ENCODE assay signal across 8 cellular contexts in the genomic region with DNA sequence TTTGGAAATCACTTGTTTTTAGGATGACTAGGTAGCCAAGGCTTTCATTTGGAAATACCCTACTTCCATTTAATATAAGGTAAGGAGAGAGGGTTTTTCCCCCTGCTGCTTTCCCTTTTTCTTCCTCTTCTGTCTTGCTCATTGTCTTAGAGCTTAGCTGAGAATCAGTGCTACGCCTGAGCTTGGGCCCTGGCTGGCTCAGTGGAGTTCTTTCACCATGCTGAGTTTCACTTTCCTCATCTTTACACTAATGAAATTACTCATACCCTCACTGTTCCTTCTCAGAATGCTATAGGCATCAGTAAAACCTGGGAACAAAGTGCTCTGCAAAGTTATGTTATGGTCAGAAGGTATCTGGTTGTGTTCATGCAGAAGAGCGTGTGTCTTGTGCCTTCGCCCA.
DNase-seq lines count a peak whose midpoint lies in the region; ATAC-seq and TF ChIP-seq lines count a peak whose summit lies in the region.
"Not testable (repeated sequence)": the region's sequence is repeated elsewhere in the genome, so short reads cannot be mapped to it uniquely, and the experiment has no call there.

No MANE protein-coding gene starts in this region.

- not testable (repeated sequence) for H3K27me3 Mint-ChIP-seq in HFFc6 (ENCODE audit: insufficient read depth); MCF 10A (ENCODE audit: insufficient read depth, unreplicated experiment)

- TF ChIP-seq CTCF in HFFc6 (IDR thresholded peaks at IDR 0.05); MCF 10A (IDR thresholded peaks at IDR 0.05; ENCODE audit: unreplicated experiment): not testable (repeated sequence)

- ATAC-seq in GM18868 (IDR thresholded peaks at IDR 0.05; ENCODE audit: unreplicated experiment) (peak; percentile 73), HG03432 (IDR thresholded peaks at IDR 0.05; ENCODE audit: unreplicated experiment) (peak; percentile 79)
- peak; percentile 65 to 67 for ATAC-seq in activated CD4-positive, CD25-positive, alpha-beta regulatory T cell treated with anti-CD3 and anti-CD28 coated beads, Interleukin-2, amount 50 U/mL, for 24 hours

- not testable (repeated sequence) for H3K9me3 Mint-ChIP-seq in HFFc6; MCF 10A (ENCODE audit: unreplicated experiment)

- intact Hi-C loops in MCF 10A (cut with micrococcal nuclease) = not testable (repeated sequence)

- not testable (repeated sequence) for DNase-seq in HFFc6; MCF 10A (ENCODE audit: unreplicated experiment)
- peak; percentile 49 to 61 for DNase-seq in activated T-cell treated with anti-CD3 and anti-CD28 coated beads, Interleukin-2, amount 50 U/mL, for 48 hours
- peak; percentile 26 to 44 for DNase-seq in stimulated activated CD4-positive, alpha-beta T cell treated with anti-CD3 and anti-CD28 coated beads, Interleukin-15, amount 100 ng/mL, for 48 hours (ENCODE audit: low read depth in 2 of 2)
- peak; percentile 26 for DNase-seq in stimulated activated naive CD4-positive, alpha-beta T cell treated with Interleukin-2 at 50 U/mL for 16 hours (lab: John Stamatoyannopoulos, UW)

- H3K36me3 Mint-ChIP-seq in HFFc6 (ENCODE audit: low read depth); MCF 10A (ENCODE audit: insufficient read depth, unreplicated experiment): not testable (repeated sequence)

- POLR2A ChIA-PET in MCF 10A (lab: Yijun Ruan, JAX) = not testable (repeated sequence)

- peak overlapping the region; percentile 60 for H3K4me3 Mint-ChIP-seq in HFFc6
- H3K4me3 Mint-ChIP-seq in MCF 10A (ENCODE audit: unreplicated experiment) = not testable (repeated sequence)

- H3K27ac Mint-ChIP-seq in HFFc6 = peak overlapping the region; percentile 89
- peak overlapping the region; percentile 83 for H3K27ac Mint-ChIP-seq in MCF 10A (ENCODE audit: low read depth, unreplicated experiment)

- CTCF ChIA-PET in MCF 10A (lab: Yijun Ruan, JAX) = not testable (repeated sequence)

- H3K4me1 Mint-ChIP-seq in HFFc6 (ENCODE audit: low read depth) (peaks cover 23% of the 10 kb centered on the region), MCF 10A (ENCODE audit: insufficient read depth, unreplicated experiment) (peaks cover 17% of the 10 kb centered on the region)

- not testable (repeated sequence) for BruUV-seq in MCF 10A (replicated peaks; lab: Mats Ljungman, UMichigan)
